In genomic region chr17:82065193-82065637, GRCh38 we compare ENCODE assay signal across 8 cellular contexts. TPM values are rescaled to one million over a fixed set of nuclear protein-coding genes. Genes with fewer than 3 reads are reported as not detected.
DNase-seq lines count a peak whose midpoint lies in the region; ATAC-seq, FAIRE-seq and TF ChIP-seq lines count a peak whose summit lies in the region.

No MANE protein-coding gene starts in this region.

- peaks cover 11 to 12% of the 10 kb centered on the region in 2 experiments for H3K4me1 ChIP-seq in trophoblast cell (ENCODE audit: control insufficient read depth in 1 of 2, insufficient read depth in 2 of 2, low read length in 2 of 2)

- H2BK120ac ChIP-seq in trophoblast cell (ENCODE audit: insufficient read depth, low read length, poor library complexity), result peak overlapping the region; percentile 64

- H2AK5ac ChIP-seq in trophoblast cell (ENCODE audit: low read length), result peak overlapping the region; percentile 7

- peaks cover 9% of the 10 kb centered on the region for H3K79me1 ChIP-seq in trophoblast cell (ENCODE audit: low read length)

- peak overlapping the region; percentile 65 for H3K4me3 Mint-ChIP-seq in activated CD4-positive, alpha-beta T cell treated with anti-CD3 and anti-CD28 coated beads, Interleukin-2, amount 10 ng/mL, durations not matched to agents 7 days and 5 days

- H4K12ac ChIP-seq in trophoblast cell (ENCODE audit: low read depth, low read length), result peak overlapping the region; percentile 78

- H3K36me3 Mint-ChIP-seq in activated CD4-positive, alpha-beta T cell treated with anti-CD3 and anti-CD28 coated beads, Interleukin-2, amount 10 ng/mL, durations not matched to agents 7 days and 5 days (ENCODE audit: low read depth), result peaks cover under 1% of the 10 kb centered on the region

- H3K9ac ChIP-seq in trophoblast cell (ENCODE audit: low read length), result peak overlapping the region; percentile 87

- peak overlapping the region; percentile 4 for H3K18ac ChIP-seq in trophoblast cell (ENCODE audit: low read length)

- H3K27me3 Mint-ChIP-seq in activated CD4-positive, alpha-beta T cell treated with anti-CD3 and anti-CD28 coated beads, Interleukin-2, amount 10 ng/mL, durations not matched to agents 7 days and 5 days, result no peaks in the 10 kb centered on the region

- H4K91ac ChIP-seq in trophoblast cell (ENCODE audit: low read depth, low read length), result peak overlapping the region; percentile 75

- peaks cover 35 to 37% of the 10 kb centered on the region in 2 experiments for H3K36me3 ChIP-seq in trophoblast cell (ENCODE audit: control insufficient read depth in 1 of 2, insufficient read depth in 2 of 2, low read length in 2 of 2)

- TF ChIP-seq CTCF in fibroblast of villous mesenchyme (IDR thresholded peaks at IDR 0.05; ENCODE audit: insufficient read depth, low read depth, low read length), result no peak

- H3K4ac ChIP-seq in trophoblast cell (ENCODE audit: low read depth, low read length), result peak overlapping the region; percentile 91

- POLR2A ChIA-PET in activated CD4-positive, alpha-beta T cell treated with anti-CD3 and anti-CD28 coated beads, Interleukin-2, amount 10 ng/mL, durations not matched to agents 7 days and 5 days (lab: Charles Lee), result no interaction called here

- FAIRE-seq in GM12891 (lab: Jason Lieb, UNC), result no peak

- H3K9me3 Mint-ChIP-seq in activated CD4-positive, alpha-beta T cell treated with anti-CD3 and anti-CD28 coated beads, Interleukin-2, amount 10 ng/mL, durations not matched to agents 7 days and 5 days, result no peaks in the 10 kb centered on the region

- WGBS in trophoblast cell (ENCODE audit: extremely low coverage, insufficient coverage, insufficient read length), result no CpG with 5 or more reads among the region's 47 CpGs

- peak overlapping the region; percentile 77 for H4K8ac ChIP-seq in trophoblast cell (ENCODE audit: low read depth, low read length)

- peak overlapping the region; percentile 71 for H2BK5ac ChIP-seq in trophoblast cell (ENCODE audit: low read depth, low read length, poor library complexity)

- peaks cover 11% of the 10 kb centered on the region for H3K4me1 Mint-ChIP-seq in activated CD4-positive, alpha-beta T cell treated with anti-CD3 and anti-CD28 coated beads, Interleukin-2, amount 10 ng/mL, durations not matched to agents 7 days and 5 days

- H3K27me3 ChIP-seq in trophoblast cell (ENCODE audit: insufficient read depth, low read length), result no peaks in the 10 kb centered on the region

- H3K23ac ChIP-seq in trophoblast cell (ENCODE audit: low read length), result no peak overlapping the region

- H3K27ac Mint-ChIP-seq in activated CD4-positive, alpha-beta T cell treated with anti-CD3 and anti-CD28 coated beads, Interleukin-2, amount 10 ng/mL, durations not matched to agents 7 days and 5 days, result peak overlapping the region; percentile 69

- H3K27ac ChIP-seq in trophoblast cell (ENCODE audit: low read depth, low read length), result no peak overlapping the region

- DNase-seq in GM12891 (ENCODE audit: insufficient read length, low spot score), result peak; percentile 83
- peak; percentile 29 for DNase-seq in activated CD4-positive, alpha-beta T cell treated with anti-CD3 and anti-CD28 coated beads, Interleukin-2, amount 10 ng/mL, durations not matched to agents 7 days and 5 days
- DNase-seq in fibroblast of villous mesenchyme (ENCODE audit: low read depth), result peak; percentile 51
- DNase-seq in trophoblast cell, result peak in 1 of 2 donors; percentile 36
- DNase-seq in G401 (ENCODE audit: low spot score), result no peak
- DNase-seq in NCI-H2227 treated with DMSO at 0.1 percent for 48 hours (lab: John Stamatoyannopoulos, UW), result no peak

- no peak overlapping the region for H2BK12ac ChIP-seq in trophoblast cell (ENCODE audit: low read length)

- peaks cover 10% of the 10 kb centered on the region for H3K79me2 ChIP-seq in trophoblast cell (ENCODE audit: control insufficient read depth, insufficient read depth, low read length, poor library complexity)

- CTCF ChIA-PET in activated CD4-positive, alpha-beta T cell treated with anti-CD3 and anti-CD28 coated beads, Interleukin-2, amount 10 ng/mL, durations not matched to agents 7 days and 5 days (lab: Charles Lee), result interaction anchor here (0.9 to 2.0 kb wide), 2 partner anchors 12 to 35 kb away, joined by 3 to 7 read pairs; no protein-coding TSS in a partner anchor

- peak overlapping the region; percentile 82 for H3K4me3 ChIP-seq in fibroblast of villous mesenchyme (ENCODE audit: low read depth, low read length)
- peak overlapping the region; percentile 84 for H3K4me3 ChIP-seq in trophoblast cell (ENCODE audit: low read depth, low read length)

- ATAC-seq in HG02981 (IDR thresholded peaks at IDR 0.05; ENCODE audit: unreplicated experiment) (peak; percentile 30), HG02840 (IDR thresholded peaks at IDR 0.05; ENCODE audit: low FRiP score, unreplicated experiment) (no peak)

- H3K9me3 ChIP-seq in trophoblast cell (ENCODE audit: insufficient read depth, low read depth, low read length), result no peaks in the 10 kb centered on the region

- in situ Hi-C loops in G401 (cut with HindIII; ENCODE audit: low sequenced_read_pairs), result no loop called here

- peak overlapping the region; percentile 97 for H3K4me2 ChIP-seq in trophoblast cell (ENCODE audit: low read length)

- peak overlapping the region; percentile 83 for H3K14ac ChIP-seq in trophoblast cell (ENCODE audit: low read length)

- TF ChIP-seq POLR2A in GM12891 (IDR thresholded peaks at IDR 0.05; ENCODE audit: low read depth, low read length), result no peak

- peak overlapping the region; percentile 91 for H2AFZ ChIP-seq in trophoblast cell (ENCODE audit: insufficient read depth, low read length, poor library complexity)

TF ChIP-seq in GM12891, 5 proteins besides CTCF, POLR2A, EP300 and RAD21:
- TF ChIP-seq TAF1 (IDR thresholded peaks at IDR 0.05; ENCODE audit: low read depth, low read length) (no peak), POLR2AphosphoS5 (IDR thresholded peaks at IDR 0.05; ENCODE audit: low read depth, low read length) (no peak), PAX5 (IDR thresholded peaks at IDR 0.05; ENCODE audit: insufficient read depth, low read length, severe bottlenecking) (no peak), POU2F2 (IDR thresholded peaks at IDR 0.05; ENCODE audit: low read depth, low read length) (no peak), SPI1 (IDR thresholded peaks at IDR 0.05; ENCODE audit: low read depth, low read length) (no peak)
TF ChIP-seq in GM12891: peak in this region for 0.

RNA-seq across cellular contexts. Expression of gene DUS1L, which starts 0.4 kb away (rescaled TPM):
- polyA plus RNA-seq in GM12891 (2012; ENCODE audit: low read depth, missing spikeins), result 77.3 TPM
- 100 to 1,000 TPM; 113 to 127 TPM for total RNA-seq in activated CD4-positive, alpha-beta T cell treated with anti-CD3 and anti-CD28 coated beads, Interleukin-2, amount 10 ng/mL, durations not matched to agents 7 days and 5 days
- 56.1 and 64.4 TPM in 2 replicates for total RNA-seq in fibroblast of villous mesenchyme
- polyA plus RNA-seq in trophoblast cell (2013), result 23.6 and 26.7 TPM in 2 replicates
- 140 and 144 TPM in 2 replicates for total RNA-seq in G401 (2014; rRNA removed; shearing (Covaris generic))

RNA-seq across cellular contexts. Expression of gene GPS1, which starts 13.5 kb away (rescaled TPM):
- polyA plus RNA-seq in GM12891 (2012; ENCODE audit: low read depth, missing spikeins), result 48.7 TPM
- 10 to 100 TPM; 78.5 to 92.1 TPM for total RNA-seq in activated CD4-positive, alpha-beta T cell treated with anti-CD3 and anti-CD28 coated beads, Interleukin-2, amount 10 ng/mL, durations not matched to agents 7 days and 5 days
- total RNA-seq in fibroblast of villous mesenchyme, result 104 and 109 TPM in 2 replicates
- polyA plus RNA-seq in trophoblast cell (2013), result 75.8 and 78.1 TPM in 2 replicates
- 129 and 153 TPM in 2 replicates for total RNA-seq in G401 (2014; rRNA removed; shearing (Covaris generic))

RNA-seq across cellular contexts. Expression of gene RFNG, which starts 13.6 kb away (rescaled TPM):
- 13.8 TPM for polyA plus RNA-seq in GM12891 (2012; ENCODE audit: low read depth, missing spikeins)
- 10 to 100 TPM; 29.0 to 29.8 TPM for total RNA-seq in activated CD4-positive, alpha-beta T cell treated with anti-CD3 and anti-CD28 coated beads, Interleukin-2, amount 10 ng/mL, durations not matched to agents 7 days and 5 days
- 39.6 and 47.5 TPM in 2 replicates for total RNA-seq in fibroblast of villous mesenchyme
- 26.3 and 27.2 TPM in 2 replicates for polyA plus RNA-seq in trophoblast cell (2013)
- 41.2 and 41.5 TPM in 2 replicates for total RNA-seq in G401 (2014; rRNA removed; shearing (Covaris generic))

RNA-seq across cellular contexts. Expression of gene DCXR, which starts 27.7 kb away (rescaled TPM):
- polyA plus RNA-seq in GM12891 (2012; ENCODE audit: low read depth, missing spikeins), result 40.2 TPM
- total RNA-seq in activated CD4-positive, alpha-beta T cell treated with anti-CD3 and anti-CD28 coated beads, Interleukin-2, amount 10 ng/mL, durations not matched to agents 7 days and 5 days, result 100 to 1,000 TPM; 140 to 144 TPM
- total RNA-seq in fibroblast of villous mesenchyme, result 40.6 and 51.9 TPM in 2 replicates
- polyA plus RNA-seq in trophoblast cell (2013), result 47.4 and 49.9 TPM in 2 replicates
- 131 and 135 TPM in 2 replicates for total RNA-seq in G401 (2014; rRNA removed; shearing (Covaris generic))

RNA-seq across cellular contexts. Expression of gene FASN, which starts 32.8 kb away (rescaled TPM):
- 59.2 TPM for polyA plus RNA-seq in GM12891 (2012; ENCODE audit: low read depth, missing spikeins)
- 100 to 1,000 TPM; 138 to 139 TPM for total RNA-seq in activated CD4-positive, alpha-beta T cell treated with anti-CD3 and anti-CD28 coated beads, Interleukin-2, amount 10 ng/mL, durations not matched to agents 7 days and 5 days
- 274 and 280 TPM in 2 replicates for total RNA-seq in fibroblast of villous mesenchyme
- 120 and 124 TPM in 2 replicates for polyA plus RNA-seq in trophoblast cell (2013)
- 333 and 346 TPM in 2 replicates for total RNA-seq in G401 (2014; rRNA removed; shearing (Covaris generic))

Comparison
In these comparisons a context has a peak if more than half of its experiments do, and no peak if none do; other contexts are left out.
1. DNase-seq: peak in GM12891 (single experiment), activated CD4-positive, alpha-beta T cell treated with anti-CD3 and anti-CD28 coated beads, Interleukin-2, amount 10 ng/mL, durations not matched to agents 7 days and 5 days (single experiment) and fibroblast of villous mesenchyme (single experiment); none in G401 (single experiment) and NCI-H2227 treated with DMSO at 0.1 percent for 48 hours (single experiment).